ENCODE assay signal across 23 cellular contexts in genomic region chr12:107541001-107541400, GRCh38.
"Had no signal": no experiment of that assay in that cellular context is flagged by ENCODE, and none has a peak within 500 bp of the region (broad histone marks: within the 10 kb centered on the region; RNA-seq: fewer than 3 reads in every experiment).

No MANE protein-coding gene starts in this region.

- H3K36me3 ChIP-seq: gastrocnemius medialis, suprapubic skin, transverse colon, upper lobe of right lung, uterus had no signal

- H3K9me3 ChIP-seq: gastrocnemius medialis, suprapubic skin, transverse colon, upper lobe of right lung, uterus had no signal

- ATAC-seq: effector memory CD8-positive, alpha-beta T cell; gastrocnemius medialis; left lobe of liver; natural killer cell; sciatic nerve; stimulated activated naive CD8-positive, alpha-beta T cell treated with anti-CD3 and anti-CD28 coated beads, Interleukin-15, amount 100 ng/mL, for 72 hours; upper lobe of right lung had no signal

- H3K36me3 Mint-ChIP-seq: memory B cell, natural killer cell had no signal

- H3K27me3 ChIP-seq: gastrocnemius medialis, suprapubic skin, transverse colon, upper lobe of right lung, uterus had no signal

- H3K27ac ChIP-seq: gastrocnemius medialis, parathyroid adenoma, suprapubic skin, transverse colon, upper lobe of right lung, uterus had no signal

- H3K9ac ChIP-seq: parathyroid adenoma had no signal

- H3K9me3 Mint-ChIP-seq: effector memory CD8-positive, alpha-beta T cell; memory B cell; natural killer cell; stimulated activated naive CD8-positive, alpha-beta T cell treated with anti-CD3 and anti-CD28 coated beads, Interleukin-15, amount 100 ng/mL, for 72 hours had no signal

- H3K27ac Mint-ChIP-seq: effector memory CD8-positive, alpha-beta T cell; memory B cell; natural killer cell; progenitor cell of endocrine pancreas had no signal

- H3K4me2 ChIP-seq: smooth muscle cell had no signal

- H3K27me3 Mint-ChIP-seq: effector memory CD8-positive, alpha-beta T cell; stimulated activated naive CD8-positive, alpha-beta T cell treated with anti-CD3 and anti-CD28 coated beads, Interleukin-15, amount 100 ng/mL, for 72 hours had no signal

- DNase-seq: cortex of kidney; effector memory CD8-positive, alpha-beta T cell; foreskin fibroblast; gastrocnemius medialis; kidney; natural killer cell; stimulated activated CD4-positive, alpha-beta T cell treated with anti-CD3 and anti-CD28 coated beads, Interleukin-12 subunit alpha, Interleukin-12 subunit beta, amount 100 ng/mL, for 4 hours; stimulated activated CD4-positive, alpha-beta T cell treated with anti-CD3 and anti-CD28 coated beads, Interleukin-1b, Interleukin-23, amount 100 ng/mL, for 48 hours; stimulated activated CD4-positive, alpha-beta T cell treated with anti-CD3 and anti-CD28 coated beads, Interleukin-4, amount 100 ng/mL, for 1 hour; stimulated activated CD8-positive, alpha-beta memory T cell treated with anti-CD3 and anti-CD28 coated beads, Interleukin-4, amount 100 ng/mL, for 48 hours; stimulated activated naive CD4-positive, alpha-beta T cell; stimulated activated naive CD8-positive, alpha-beta T cell treated with anti-CD3 and anti-CD28 coated beads, Interleukin-15, amount 100 ng/mL, for 72 hours; transverse colon; upper lobe of right lung; uterus had no signal

- H3K4me3 Mint-ChIP-seq: effector memory CD8-positive, alpha-beta T cell; memory B cell; natural killer cell; stimulated activated naive CD8-positive, alpha-beta T cell treated with anti-CD3 and anti-CD28 coated beads, Interleukin-15, amount 100 ng/mL, for 72 hours had no signal

- H3K4me1 ChIP-seq: gastrocnemius medialis, transverse colon, upper lobe of right lung, uterus had no signal

- H2AFZ ChIP-seq: parathyroid adenoma had no signal

- H3K4me3 ChIP-seq: gastrocnemius medialis, lung, smooth muscle cell, suprapubic skin, transverse colon, upper lobe of right lung, uterus had no signal
